1 cellular context compared by ENCODE assay signal in the genomic region with DNA sequence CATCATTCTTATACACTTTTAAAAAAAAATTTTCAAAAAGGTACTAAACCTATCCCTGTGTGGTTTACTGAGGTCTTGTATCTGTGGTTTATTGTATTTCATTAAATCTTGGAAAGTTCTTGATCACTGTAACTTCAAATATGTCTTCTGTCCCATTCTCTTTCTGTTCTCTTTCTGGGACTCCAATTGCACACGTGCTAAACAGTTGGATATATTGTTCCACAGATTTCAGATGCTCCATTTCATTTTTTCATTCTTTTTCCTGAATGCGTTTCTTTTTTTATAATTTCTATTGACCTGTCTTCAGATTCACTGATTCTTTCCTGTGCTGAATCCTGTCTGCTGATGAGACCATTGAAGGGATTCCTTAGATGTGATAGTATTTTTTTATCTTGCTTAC.
A peak's percentile ranks its signal among the peaks of the same experiment; 100 is the strongest.
TF ChIP-seq lines count a peak whose summit lies in the region.

No MANE protein-coding gene starts in this region.

TF ChIP-seq in HepG2, 621 proteins besides CTCF, POLR2A, EP300 and RAD21:
- TF ChIP-seq, protein P1, sequence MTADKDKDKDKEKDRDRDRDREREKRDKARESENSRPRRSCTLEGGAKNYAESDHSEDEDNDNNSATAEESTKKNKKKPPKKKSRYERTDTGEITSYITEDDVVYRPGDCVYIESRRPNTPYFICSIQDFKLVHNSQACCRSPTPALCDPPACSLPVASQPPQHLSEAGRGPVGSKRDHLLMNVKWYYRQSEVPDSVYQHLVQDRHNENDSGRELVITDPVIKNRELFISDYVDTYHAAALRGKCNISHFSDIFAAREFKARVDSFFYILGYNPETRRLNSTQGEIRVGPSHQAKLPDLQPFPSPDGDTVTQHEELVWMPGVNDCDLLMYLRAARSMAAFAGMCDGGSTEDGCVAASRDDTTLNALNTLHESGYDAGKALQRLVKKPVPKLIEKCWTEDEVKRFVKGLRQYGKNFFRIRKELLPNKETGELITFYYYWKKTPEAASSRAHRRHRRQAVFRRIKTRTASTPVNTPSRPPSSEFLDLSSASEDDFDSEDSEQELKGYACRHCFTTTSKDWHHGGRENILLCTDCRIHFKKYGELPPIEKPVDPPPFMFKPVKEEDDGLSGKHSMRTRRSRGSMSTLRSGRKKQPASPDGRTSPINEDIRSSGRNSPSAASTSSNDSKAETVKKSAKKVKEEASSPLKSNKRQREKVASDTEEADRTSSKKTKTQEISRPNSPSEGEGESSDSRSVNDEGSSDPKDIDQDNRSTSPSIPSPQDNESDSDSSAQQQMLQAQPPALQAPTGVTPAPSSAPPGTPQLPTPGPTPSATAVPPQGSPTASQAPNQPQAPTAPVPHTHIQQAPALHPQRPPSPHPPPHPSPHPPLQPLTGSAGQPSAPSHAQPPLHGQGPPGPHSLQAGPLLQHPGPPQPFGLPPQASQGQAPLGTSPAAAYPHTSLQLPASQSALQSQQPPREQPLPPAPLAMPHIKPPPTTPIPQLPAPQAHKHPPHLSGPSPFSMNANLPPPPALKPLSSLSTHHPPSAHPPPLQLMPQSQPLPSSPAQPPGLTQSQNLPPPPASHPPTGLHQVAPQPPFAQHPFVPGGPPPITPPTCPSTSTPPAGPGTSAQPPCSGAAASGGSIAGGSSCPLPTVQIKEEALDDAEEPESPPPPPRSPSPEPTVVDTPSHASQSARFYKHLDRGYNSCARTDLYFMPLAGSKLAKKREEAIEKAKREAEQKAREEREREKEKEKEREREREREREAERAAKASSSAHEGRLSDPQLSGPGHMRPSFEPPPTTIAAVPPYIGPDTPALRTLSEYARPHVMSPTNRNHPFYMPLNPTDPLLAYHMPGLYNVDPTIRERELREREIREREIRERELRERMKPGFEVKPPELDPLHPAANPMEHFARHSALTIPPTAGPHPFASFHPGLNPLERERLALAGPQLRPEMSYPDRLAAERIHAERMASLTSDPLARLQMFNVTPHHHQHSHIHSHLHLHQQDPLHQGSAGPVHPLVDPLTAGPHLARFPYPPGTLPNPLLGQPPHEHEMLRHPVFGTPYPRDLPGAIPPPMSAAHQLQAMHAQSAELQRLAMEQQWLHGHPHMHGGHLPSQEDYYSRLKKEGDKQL (CRISPR knock-in tag; IDR thresholded peaks at IDR 0.05; ENCODE audit: low read depth), result no peak
- TF ChIP-seq JARID2 (CRISPR knock-in tag; IDR thresholded peaks at IDR 0.05; ENCODE audit: insufficient replicate concordance) (no peak), EZH2 (conservative IDR thresholded peaks at IDR 0.05; ENCODE audit: low read depth, low read length) (no peak), ZNF709 (CRISPR knock-in tag; IDR thresholded peaks at IDR 0.05) (peak; percentile 98; the same call in 1 of the 2 replicates), TBX2 (CRISPR knock-in tag; IDR thresholded peaks at IDR 0.05; ENCODE audit: borderline replicate concordance) (no peak), ZNF251 (CRISPR knock-in tag; IDR thresholded peaks at IDR 0.05) (no peak)
